In the genomic region with DNA sequence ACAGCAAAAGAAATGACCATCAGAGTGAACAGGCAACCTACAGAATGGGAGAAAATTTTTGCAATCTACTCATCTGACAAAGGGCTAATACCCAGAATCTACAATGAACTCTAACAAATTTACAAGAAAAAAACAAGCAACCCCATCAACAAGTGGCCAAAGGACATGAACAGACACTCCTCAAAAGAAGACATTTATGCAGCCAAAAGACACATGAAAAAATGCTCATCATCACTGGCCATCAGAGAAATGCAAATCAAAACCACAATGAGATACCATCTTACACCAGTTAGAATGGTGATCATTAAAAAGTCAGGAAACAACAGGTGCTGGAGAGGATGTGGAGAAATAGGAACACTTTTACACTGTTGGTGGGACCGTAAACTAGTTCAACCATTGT, we compare ENCODE assay signal across 7 cellular contexts. TPM values are rescaled to one million over a fixed set of nuclear protein-coding genes. Genes with fewer than 3 reads are reported as not detected.
"Had no signal": no experiment of that assay in that cellular context is flagged by ENCODE, and none has a peak within 500 bp of the region (broad histone marks: within the 10 kb centered on the region; RNA-seq: fewer than 3 reads in every experiment).

No MANE protein-coding gene starts in this region.

RNA-seq across cellular contexts. Expression of gene WFDC3, which starts 5.8 kb away (rescaled TPM):
- total RNA-seq: naive thymus-derived CD4-positive, alpha-beta T cell; natural killer cell; occipital lobe; osteoblast; pulmonary artery endothelial cell had no signal
- polyA plus RNA-seq: naive thymus-derived CD4-positive, alpha-beta T cell; neural cell had no signal

RNA-seq across cellular contexts. Expression of gene UBE2C, which starts 14.9 kb away (rescaled TPM):
- polyA plus RNA-seq: naive thymus-derived CD4-positive, alpha-beta T cell had no signal

RNA-seq across cellular contexts. Expression of gene TNNC2, which starts 29.6 kb away (rescaled TPM):
- total RNA-seq: progenitor cell of endocrine pancreas, pulmonary artery endothelial cell had no signal
- polyA plus RNA-seq: naive thymus-derived CD4-positive, alpha-beta T cell had no signal
